Comparison of ENCODE assay signal across 15 cellular contexts in the genomic region with DNA sequence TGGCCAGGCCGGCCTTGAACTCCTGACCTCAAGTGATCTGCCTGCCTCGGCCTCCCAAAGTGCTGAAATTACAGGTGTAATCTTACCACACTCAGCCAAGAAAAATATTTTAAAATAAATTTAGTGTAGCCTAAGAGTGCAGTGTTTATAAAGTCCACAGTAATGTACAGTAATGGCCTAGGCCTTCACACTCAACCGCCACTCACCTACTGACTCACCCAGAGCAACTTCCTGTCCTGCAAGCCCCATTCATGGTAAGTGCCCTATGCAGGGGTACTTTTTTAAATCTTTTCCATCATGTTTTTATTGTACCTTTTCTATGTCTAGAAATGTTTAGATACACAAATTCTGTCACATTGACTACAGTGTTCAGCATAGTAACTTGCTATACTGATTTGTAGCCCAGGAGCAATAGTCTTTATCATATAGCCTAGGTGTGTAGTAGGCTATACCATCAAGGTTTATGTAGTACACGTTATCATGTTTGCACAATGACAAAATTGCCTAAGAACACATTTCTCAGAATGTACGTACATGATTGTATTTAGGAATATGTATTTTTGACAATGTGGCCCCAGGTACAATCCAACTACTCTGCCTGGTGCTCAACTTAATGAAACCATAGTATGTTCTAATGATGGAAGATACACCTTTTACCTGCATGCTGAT.
"Had no signal": no experiment of that assay in that cellular context is flagged by ENCODE, and none has a peak within 500 bp of the region (broad histone marks: within the 10 kb centered on the region; RNA-seq: fewer than 3 reads in every experiment).

No MANE protein-coding gene starts in this region.

- H3K4me1 ChIP-seq: gastroesophageal sphincter, sigmoid colon, transverse colon had no signal

- H3K27ac ChIP-seq: gastroesophageal sphincter, sigmoid colon, transverse colon had no signal

- ATAC-seq: activated T-helper 17 cell treated with anti-CD3 and anti-CD28 coated beads, Interleukin-2, amount 50 U/mL, for 72 hours; gastroesophageal sphincter; T-helper 17 cell had no signal

- H3K4me1 Mint-ChIP-seq: activated T-helper 17 cell treated with anti-CD3 and anti-CD28 coated beads, Interleukin-2, amount 50 U/mL, for 72 hours; brain; T-helper 17 cell had no signal

- H3K27me3 Mint-ChIP-seq: activated T-helper 17 cell treated with anti-CD3 and anti-CD28 coated beads, Interleukin-2, amount 50 U/mL, for 72 hours; T-helper 17 cell had no signal

- DNase-seq: activated CD4-positive, alpha-beta T cell treated with anti-CD3 and anti-CD28 coated beads, Interleukin-2, amount 50 U/mL, for 1 hour; activated naive CD4-positive, alpha-beta T cell treated with anti-CD3 and anti-CD28 coated beads for 36 hours; activated T-cell treated with anti-CD3 and anti-CD28 coated beads for 4 hours; sigmoid colon; stimulated activated CD4-positive, alpha-beta T cell treated with anti-CD3 and anti-CD28 coated beads, Interleukin-2, amount 100 ng/mL, for 24 hours; stimulated activated naive CD4-positive, alpha-beta T cell; substantia nigra; T-helper 17 cell; transverse colon had no signal

- H3K9me3 ChIP-seq: gastroesophageal sphincter, sigmoid colon, transverse colon had no signal

- H3K4me3 Mint-ChIP-seq: activated naive CD4-positive, alpha-beta T cell treated with anti-CD3 and anti-CD28 coated beads for 36 hours; activated T-helper 17 cell treated with anti-CD3 and anti-CD28 coated beads, Interleukin-2, amount 50 U/mL, for 72 hours; brain; neural crest cell; T-helper 17 cell had no signal

- H3K27me3 ChIP-seq: gastroesophageal sphincter, sigmoid colon, transverse colon had no signal

- H3K36me3 Mint-ChIP-seq: brain had no signal

- H3K4me3 ChIP-seq: gastroesophageal sphincter, sigmoid colon, transverse colon had no signal

- FAIRE-seq: endometrium, TTC549 had no signal

- H3K36me3 ChIP-seq: gastroesophageal sphincter, sigmoid colon, transverse colon had no signal

- H3K27ac Mint-ChIP-seq: activated naive CD4-positive, alpha-beta T cell treated with anti-CD3 and anti-CD28 coated beads for 36 hours; activated T-helper 17 cell treated with anti-CD3 and anti-CD28 coated beads, Interleukin-2, amount 50 U/mL, for 72 hours; brain; T-helper 17 cell had no signal
